In the genomic region with DNA sequence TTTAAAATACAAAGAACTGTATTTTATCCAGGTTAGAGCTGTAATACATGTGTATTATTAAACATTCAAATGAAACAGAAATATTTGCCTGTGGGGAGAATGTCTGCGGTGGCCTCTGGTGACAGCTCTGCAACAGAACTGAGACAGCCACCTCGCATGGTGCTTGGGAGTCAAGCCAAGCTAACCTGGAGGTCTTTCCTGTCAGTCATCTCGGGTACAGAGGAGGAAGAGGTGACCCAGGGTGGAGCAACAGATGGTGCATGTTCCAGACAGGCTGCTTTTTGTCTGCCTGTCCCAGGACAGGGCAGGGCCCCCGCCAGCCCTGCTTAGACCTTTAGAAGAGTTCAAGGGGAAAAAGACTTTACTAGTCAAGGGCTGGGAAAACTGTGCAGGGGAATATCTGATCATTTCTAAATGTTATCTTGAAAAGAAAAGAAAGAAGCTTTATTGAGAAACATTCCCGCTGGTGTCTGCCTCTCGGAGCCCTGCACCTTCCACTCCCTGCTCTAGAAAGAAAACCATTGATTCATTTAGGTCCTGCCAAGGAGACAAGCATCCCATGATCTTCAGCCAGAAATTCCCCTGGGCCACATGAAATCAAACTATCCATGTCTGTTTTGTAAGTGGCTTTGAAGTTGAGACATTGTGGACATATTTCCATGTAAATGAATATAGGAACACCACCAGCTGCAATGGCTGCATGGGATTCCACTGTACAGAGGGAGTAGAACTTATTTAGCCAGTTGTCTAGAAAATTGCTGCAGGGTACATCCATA, we compare ENCODE assay signal across 18 cellular contexts. TPM values are rescaled to one million over a fixed set of nuclear protein-coding genes. Genes with fewer than 3 reads are reported as not detected.
DNase-seq lines count a peak whose midpoint lies in the region; ATAC-seq, FAIRE-seq and TF ChIP-seq lines count a peak whose summit lies in the region.
"Had no signal": no experiment of that assay in that cellular context is flagged by ENCODE, and none has a peak within 500 bp of the region (broad histone marks: within the 10 kb centered on the region; RNA-seq: fewer than 3 reads in every experiment).

No MANE protein-coding gene starts in this region.

- H3K4me1 ChIP-seq in SJCRH30, result peaks cover 52% of the 10 kb centered on the region
- H3K4me1 ChIP-seq: lower lobe of right lung, uterus had no signal

- intact Hi-C loops in activated T-helper 2 cell treated with anti-CD3 and anti-CD28 coated beads, Interferon-gamma antibody, Interleukin-2, Interleukin-4, amounts not matched to agents 10 μg/mL and 5 μg/mL and 100 μg/mL, durations not matched to agents 14 hours and 24 hours and 36 hours (cut with micrococcal nuclease), result no loop called here

- H3K36me3 Mint-ChIP-seq in mesothelial cell of epicardium, result peaks cover 3% of the 10 kb centered on the region
- H3K36me3 Mint-ChIP-seq in activated T-helper 2 cell treated with anti-CD3 and anti-CD28 coated beads, Interferon-gamma antibody, Interleukin-2, Interleukin-4, amounts not matched to agents 10 μg/mL and 5 μg/mL and 100 μg/mL, durations not matched to agents 14 hours and 24 hours and 36 hours (ENCODE audit: low read depth), result no peaks in the 10 kb centered on the region

- no peaks in the 10 kb centered on the region for H3K27me3 ChIP-seq in SJCRH30
- H3K27me3 ChIP-seq: uterus had no signal

- TF ChIP-seq POLR2A in GM12892 (IDR thresholded peaks at IDR 0.05; ENCODE audit: low read depth, low read length), result no peak

- H3K9me3 ChIP-seq in SJCRH30 (replicated peaks), result no peaks in the 10 kb centered on the region
- H3K9me3 ChIP-seq: lower lobe of right lung, uterus had no signal

- no peaks in the 10 kb centered on the region for H3K36me3 ChIP-seq in SJCRH30
- H3K36me3 ChIP-seq: lower lobe of right lung, uterus had no signal

- H3K9me3 Mint-ChIP-seq in mesothelial cell of epicardium, result no peaks in the 10 kb centered on the region
- no peaks in the 10 kb centered on the region for H3K9me3 Mint-ChIP-seq in activated T-helper 2 cell treated with anti-CD3 and anti-CD28 coated beads, Interferon-gamma antibody, Interleukin-2, Interleukin-4, amounts not matched to agents 10 μg/mL and 5 μg/mL and 100 μg/mL, durations not matched to agents 14 hours and 24 hours and 36 hours
- H3K9me3 Mint-ChIP-seq: activated CD4-positive, alpha-beta T cell treated with anti-CD3 and anti-CD28 coated beads, Interleukin-2, amount 10 ng/mL, durations not matched to agents 7 days and 5 days; activated T-cell treated with anti-CD3 and anti-CD28 coated beads, Interleukin-2, amount 50 U/mL, for 4 hours had no signal

- H3K27ac ChIP-seq in SJCRH30, result peak overlapping the region; percentile 74
- H3K27ac ChIP-seq: C4-2B, lower lobe of right lung, uterus had no signal

- DNase-seq in GM12892 (ENCODE audit: insufficient read length), result no peak
- DNase-seq in SJCRH30, result peak; percentile 75 to 83
- no peak for DNase-seq in mesothelial cell of epicardium (ENCODE audit: low spot score in 2 of 2, unreplicated experiment in 2 of 2)
- no peak for DNase-seq in kidney glomerular epithelial cell (lab: John Stamatoyannopoulos, UW)
- no peak for DNase-seq in activated T-helper 2 cell treated with anti-CD3 and anti-CD28 coated beads, Interferon-gamma antibody, Interleukin-2, Interleukin-4, amounts not matched to agents 10 μg/mL and 5 μg/mL and 100 μg/mL, durations not matched to agents 14 hours and 24 hours and 36 hours (ENCODE audit: low spot score)
- DNase-seq in GOT3 (lab: John Stamatoyannopoulos, UW), result no peak
- no peak for DNase-seq in activated naive CD4-positive, alpha-beta T cell (lab: John Stamatoyannopoulos, UW)
- DNase-seq: activated CD4-positive, alpha-beta T cell treated with anti-CD3 and anti-CD28 coated beads, Interleukin-2, amount 10 ng/mL, durations not matched to agents 7 days and 5 days; activated T-cell treated with anti-CD3 and anti-CD28 coated beads, Interleukin-2, amount 50 U/mL, for 4 hours; EL; HCEC 1CT; lower lobe of right lung; NCI-H226; stimulated activated naive CD4-positive, alpha-beta T cell treated with Interleukin-2 at 50 U/mL for 16 hours; uterus had no signal

- H3K4me3 ChIP-seq in SJCRH30, result no peak overlapping the region
- H3K4me3 ChIP-seq: lower lobe of right lung, uterus had no signal

- peak; percentile 55 for ATAC-seq in GM21723 (IDR thresholded peaks at IDR 0.05; ENCODE audit: unreplicated experiment)
- ATAC-seq: activated T-cell treated with anti-CD3 and anti-CD28 coated beads, Interleukin-2, amount 50 U/mL, for 4 hours; lower lobe of right lung had no signal

- peak; percentile 92 for FAIRE-seq in GM12892 (lab: Jason Lieb, UNC)

- H3K27ac Mint-ChIP-seq in mesothelial cell of epicardium, result peak overlapping the region; percentile 89
- H3K27ac Mint-ChIP-seq in activated T-helper 2 cell treated with anti-CD3 and anti-CD28 coated beads, Interferon-gamma antibody, Interleukin-2, Interleukin-4, amounts not matched to agents 10 μg/mL and 5 μg/mL and 100 μg/mL, durations not matched to agents 14 hours and 24 hours and 36 hours, result no peak overlapping the region
- H3K27ac Mint-ChIP-seq: activated CD4-positive, alpha-beta T cell treated with anti-CD3 and anti-CD28 coated beads, Interleukin-2, amount 10 ng/mL, durations not matched to agents 7 days and 5 days had no signal

- no peak for TF ChIP-seq CTCF in mesothelial cell of epicardium (IDR thresholded peaks at IDR 0.05; ENCODE audit: unreplicated experiment)

- H3K4me1 Mint-ChIP-seq in mesothelial cell of epicardium, result peaks cover 38% of the 10 kb centered on the region
- H3K4me1 Mint-ChIP-seq in activated T-helper 2 cell treated with anti-CD3 and anti-CD28 coated beads, Interferon-gamma antibody, Interleukin-2, Interleukin-4, amounts not matched to agents 10 μg/mL and 5 μg/mL and 100 μg/mL, durations not matched to agents 14 hours and 24 hours and 36 hours (ENCODE audit: low read depth), result no peaks in the 10 kb centered on the region

- no peak overlapping the region for H3K4me3 Mint-ChIP-seq in mesothelial cell of epicardium
- H3K4me3 Mint-ChIP-seq in activated T-helper 2 cell treated with anti-CD3 and anti-CD28 coated beads, Interferon-gamma antibody, Interleukin-2, Interleukin-4, amounts not matched to agents 10 μg/mL and 5 μg/mL and 100 μg/mL, durations not matched to agents 14 hours and 24 hours and 36 hours (ENCODE audit: low read depth), result no peak overlapping the region
- H3K4me3 Mint-ChIP-seq: activated CD4-positive, alpha-beta T cell treated with anti-CD3 and anti-CD28 coated beads, Interleukin-2, amount 10 ng/mL, durations not matched to agents 7 days and 5 days; activated T-cell treated with anti-CD3 and anti-CD28 coated beads, Interleukin-2, amount 50 U/mL, for 4 hours; neural crest cell had no signal

- no peaks in the 10 kb centered on the region for H3K27me3 Mint-ChIP-seq in mesothelial cell of epicardium (ENCODE audit: low read depth)
- H3K27me3 Mint-ChIP-seq in activated T-helper 2 cell treated with anti-CD3 and anti-CD28 coated beads, Interferon-gamma antibody, Interleukin-2, Interleukin-4, amounts not matched to agents 10 μg/mL and 5 μg/mL and 100 μg/mL, durations not matched to agents 14 hours and 24 hours and 36 hours (ENCODE audit: low read depth), result peaks cover 4% of the 10 kb centered on the region

RNA-seq across cellular contexts. Expression of a gene that starts 5.5 kb away (rescaled TPM):
- polyA plus RNA-seq in GM12892 (2012; ENCODE audit: missing spikeins), result not detected
- 4.5 and 8.8 TPM in 2 replicates for total RNA-seq in SJCRH30 (2014; rRNA removed; shearing (Covaris generic))
- 1.1 to 2.0 TPM (median 1.2 TPM) in 3 replicates for total RNA-seq in mesothelial cell of epicardium
- total RNA-seq in activated T-helper 2 cell treated with anti-CD3 and anti-CD28 coated beads, Interferon-gamma antibody, Interleukin-2, Interleukin-4, amounts not matched to agents 10 μg/mL and 5 μg/mL and 100 μg/mL, durations not matched to agents 14 hours and 24 hours and 36 hours, result not detected in 2 replicates
- total RNA-seq: activated CD4-positive, alpha-beta T cell treated with anti-CD3 and anti-CD28 coated beads, Interleukin-2, amount 10 ng/mL, durations not matched to agents 7 days and 5 days; activated T-cell treated with anti-CD3 and anti-CD28 coated beads, Interleukin-2, amount 50 U/mL, for 4 hours; lower lobe of right lung; neural crest cell had no signal

Comparison
In these comparisons a context has a peak if more than half of its experiments do, and no peak if none do; other contexts are left out.
1. DNase-seq: peak in SJCRH30 (2 of 2); none in GM12892 (single experiment), mesothelial cell of epicardium (0 of 2), kidney glomerular epithelial cell (single experiment), activated T-helper 2 cell treated with anti-CD3 and anti-CD28 coated beads, Interferon-gamma antibody, Interleukin-2, Interleukin-4, amounts not matched to agents 10 μg/mL and 5 μg/mL and 100 μg/mL, durations not matched to agents 14 hours and 24 hours and 36 hours (single experiment), GOT3 (single experiment) and activated naive CD4-positive, alpha-beta T cell (0 of 4).